In the genomic region with DNA sequence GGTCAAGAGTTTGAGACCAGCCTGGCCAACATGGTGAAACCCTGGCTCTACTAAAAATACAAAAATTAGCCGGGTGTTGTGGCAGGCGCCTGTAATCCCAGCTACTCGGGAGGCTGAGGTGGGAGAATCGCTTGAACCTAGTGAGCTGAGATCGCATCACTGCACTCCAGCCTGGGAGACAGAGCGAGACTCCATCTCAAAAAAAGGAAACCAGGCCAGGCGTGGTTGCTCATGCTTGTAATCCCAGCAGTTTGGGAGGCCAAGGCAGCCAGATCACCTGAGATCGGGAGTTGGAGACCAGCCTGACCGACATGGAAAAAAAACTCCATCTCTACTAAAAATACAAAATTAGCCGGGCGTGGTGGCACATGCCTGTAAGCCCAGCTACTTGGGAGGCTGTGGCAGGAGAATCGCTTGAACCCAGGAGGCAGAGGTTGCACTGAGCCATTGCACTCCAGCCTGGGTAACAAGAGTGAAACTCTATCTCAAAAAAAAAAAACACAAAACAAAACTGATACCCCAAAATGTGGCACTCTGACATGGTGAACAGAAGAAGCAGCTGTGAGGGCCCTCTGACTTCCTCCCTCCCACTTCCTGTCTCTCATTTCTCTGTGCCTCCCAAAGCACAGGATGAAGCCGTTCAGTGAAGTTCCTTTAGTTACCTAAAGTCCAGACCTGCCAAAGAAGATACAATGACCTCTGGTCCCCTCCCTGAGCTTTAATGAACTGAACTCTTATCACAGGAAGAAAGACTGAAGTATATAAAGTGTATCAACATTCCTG, we compare ENCODE assay signal across 8 cellular contexts.
DNase-seq lines count a peak whose midpoint lies in the region; ATAC-seq and TF ChIP-seq lines count a peak whose summit lies in the region.
"Not testable (repeated sequence)": the region's sequence is repeated elsewhere in the genome, so short reads cannot be mapped to it uniquely, and the experiment has no call there.

No MANE protein-coding gene starts in this region.

- not testable (repeated sequence) for H3K27me3 Mint-ChIP-seq in activated T-cell treated with anti-CD3 and anti-CD28 coated beads, Interleukin-2, amount 50 U/mL, for 72 hours (ENCODE audit: low read depth); naive thymus-derived CD4-positive, alpha-beta T cell

- POLR2A ChIA-PET in GM10248 (lab: Yijun Ruan, JAX); naive thymus-derived CD4-positive, alpha-beta T cell (lab: Charles Lee): not testable (repeated sequence)

- H3K27ac Mint-ChIP-seq in activated T-cell treated with anti-CD3 and anti-CD28 coated beads, Interleukin-2, amount 50 U/mL, for 72 hours, result peak overlapping the region; percentile 52
- peak overlapping the region in 8 of 9 donors; percentile 20 to 72 (median 50) for H3K27ac Mint-ChIP-seq in naive thymus-derived CD4-positive, alpha-beta T cell

- peak overlapping the region in 1 of 2 donors; percentile 27 for H3K4me3 Mint-ChIP-seq in activated T-cell treated with anti-CD3 and anti-CD28 coated beads, Interleukin-2, amount 50 U/mL, for 72 hours
- H3K4me3 Mint-ChIP-seq in naive thymus-derived CD4-positive, alpha-beta T cell, result peak overlapping the region in 2 of 10 donors; percentile 4 to 35

- not testable (repeated sequence) for H3K9me3 ChIP-seq in naive thymus-derived CD4-positive, alpha-beta T cell (ENCODE audit: control insufficient read depth in 2 of 3, low read length in 3 of 3)

- ATAC-seq in GM19025 (IDR thresholded peaks at IDR 0.05; ENCODE audit: low read depth, unreplicated experiment) (peak; percentile 82), GM21447 (IDR thresholded peaks at IDR 0.05; ENCODE audit: unreplicated experiment) (peak; percentile 90), HG02870 (IDR thresholded peaks at IDR 0.05; ENCODE audit: unreplicated experiment) (peak; percentile 87), HG03439 (IDR thresholded peaks at IDR 0.05; ENCODE audit: unreplicated experiment) (peak; percentile 82)
- peak; percentile 51 to 71 for ATAC-seq in activated T-cell treated with anti-CD3 and anti-CD28 coated beads, Interleukin-2, amount 50 U/mL, for 72 hours (replicated peaks in 1 of 2)
- not testable (repeated sequence) for ATAC-seq in naive thymus-derived CD4-positive, alpha-beta T cell

- TF ChIP-seq CTCF in GM10248 (IDR thresholded peaks at IDR 0.05; ENCODE audit: control extremely low read depth, extremely low read depth, low read depth, missing control alignments), result not testable (repeated sequence)

- not testable (repeated sequence) for H3K36me3 ChIP-seq in naive thymus-derived CD4-positive, alpha-beta T cell (ENCODE audit: control insufficient read depth in 2 of 3, insufficient read depth in 3 of 3, low read length in 3 of 3)

- DNase-seq in GM10248 (ENCODE audit: extremely low spot score) (peak; percentile 65), SKM-1 treated with dmso at 0.1 percent for 144 hours (lab: John Stamatoyannopoulos, UW; ENCODE audit: unreplicated experiment) (peak; percentile 14)
- not testable (repeated sequence) for DNase-seq in activated T-cell treated with anti-CD3 and anti-CD28 coated beads, Interleukin-2, amount 50 U/mL, for 72 hours
- peak in 1 of 9 donors; percentile 4 for DNase-seq in naive thymus-derived CD4-positive, alpha-beta T cell

- not testable (repeated sequence) for H3K27me3 ChIP-seq in naive thymus-derived CD4-positive, alpha-beta T cell (ENCODE audit: control insufficient read depth in 2 of 2, insufficient read depth in 2 of 2, low read length in 2 of 2)

- not testable (repeated sequence) for H3K4me1 ChIP-seq in naive thymus-derived CD4-positive, alpha-beta T cell (ENCODE audit: control insufficient read depth in 2 of 2, insufficient read depth in 2 of 2, low read length in 2 of 2)

- H3K4me3 ChIP-seq in naive thymus-derived CD4-positive, alpha-beta T cell (ENCODE audit: low read length), result not testable (repeated sequence)

- not testable (repeated sequence) for H3K36me3 Mint-ChIP-seq in activated T-cell treated with anti-CD3 and anti-CD28 coated beads, Interleukin-2, amount 50 U/mL, for 72 hours (ENCODE audit: insufficient read depth in 2 of 2); naive thymus-derived CD4-positive, alpha-beta T cell

- not testable (repeated sequence) for H3K9me3 Mint-ChIP-seq in activated T-cell treated with anti-CD3 and anti-CD28 coated beads, Interleukin-2, amount 50 U/mL, for 72 hours
- peaks cover 4 to 30% (median 11%) of the 10 kb centered on the region in 11 donors for H3K9me3 Mint-ChIP-seq in naive thymus-derived CD4-positive, alpha-beta T cell

- H3K27ac ChIP-seq in naive thymus-derived CD4-positive, alpha-beta T cell (ENCODE audit: low read depth, low read length), result not testable (repeated sequence)

- CTCF ChIA-PET in GM10248 (lab: Yijun Ruan, JAX), result interaction anchor here (1.0 kb wide), 1 partner anchor 234 kb away, joined by 3 read pairs; no protein-coding TSS in a partner anchor
- CTCF ChIA-PET in naive thymus-derived CD4-positive, alpha-beta T cell (lab: Charles Lee), result interaction anchor here (0.7 kb wide), 1 partner anchor 20 kb away, joined by 3 read pairs; no protein-coding TSS in a partner anchor

- intact Hi-C loops in naive thymus-derived CD4-positive, alpha-beta T cell (cut with micrococcal nuclease), result not testable (repeated sequence)

- peaks cover 10% of the 10 kb centered on the region for H3K4me1 Mint-ChIP-seq in activated T-cell treated with anti-CD3 and anti-CD28 coated beads, Interleukin-2, amount 50 U/mL, for 72 hours (ENCODE audit: low read depth)
- H3K4me1 Mint-ChIP-seq in naive thymus-derived CD4-positive, alpha-beta T cell, result peaks cover 6 to 13% (median 11%) of the 10 kb centered on the region in 7 donors
